In the genomic region with DNA sequence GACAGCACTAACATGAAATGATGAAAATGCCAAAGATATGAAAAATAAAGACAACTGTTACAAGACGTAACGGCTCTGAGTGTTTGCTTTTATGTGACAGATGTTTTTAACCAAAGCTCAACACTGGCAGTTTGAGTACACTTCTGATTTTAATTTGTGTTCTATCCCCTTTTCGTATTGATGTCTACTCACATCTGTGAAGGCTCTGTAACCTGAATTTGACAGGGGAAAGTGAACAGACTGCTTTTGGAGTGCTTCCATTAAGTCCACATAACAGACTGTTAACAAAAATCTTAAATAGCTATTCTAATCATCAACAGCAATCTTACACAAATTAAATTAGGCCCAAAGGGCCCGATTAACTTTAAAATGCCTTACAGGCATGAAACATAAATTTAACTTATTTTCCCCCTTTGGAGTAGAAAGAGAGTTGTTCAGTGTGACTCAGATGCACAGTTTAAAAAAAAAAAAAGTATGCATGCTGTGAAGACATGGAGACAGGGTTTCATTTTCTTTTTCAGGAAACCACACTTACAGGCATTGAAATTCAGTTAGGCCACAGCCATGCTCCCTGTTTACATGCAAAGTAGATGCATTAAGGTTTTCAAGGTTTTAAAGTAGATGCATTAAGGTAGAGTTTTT, we compare ENCODE assay signal across 9 cellular contexts. TPM values are rescaled to one million over a fixed set of nuclear protein-coding genes. Genes with fewer than 3 reads are reported as not detected.
DNase-seq lines count a peak whose midpoint lies in the region; ATAC-seq lines count a peak whose summit lies in the region.
"Had no signal": no experiment of that assay in that cellular context is flagged by ENCODE, and none has a peak within 500 bp of the region (broad histone marks: within the 10 kb centered on the region; RNA-seq: fewer than 3 reads in every experiment).

No MANE protein-coding gene starts in this region.

- H3K36me3 Mint-ChIP-seq in immature natural killer cell = peaks cover 0 to 4% (median 0%) of the 10 kb centered on the region in 3 donors

- H3K9me3 Mint-ChIP-seq in immature natural killer cell = no peaks in the 10 kb centered on the region
- H3K9me3 Mint-ChIP-seq: dendritic cell treated with granulocyte-macrophage colony-stimulating factor and Interleukin-4, amounts not matched to agents 40 ng/mL and 50 ng/mL, for 4 days had no signal

- ATAC-seq in GM19025 (IDR thresholded peaks at IDR 0.05; ENCODE audit: low read depth, unreplicated experiment) = peak; percentile 86
- peak; percentile 82 for ATAC-seq in HG03135 (IDR thresholded peaks at IDR 0.05; ENCODE audit: unreplicated experiment)

- peaks cover 0 to 5% (median 4%) of the 10 kb centered on the region in 3 donors for H3K27me3 Mint-ChIP-seq in immature natural killer cell (ENCODE audit: low read depth in 3 of 3)
- H3K27me3 Mint-ChIP-seq: dendritic cell treated with granulocyte-macrophage colony-stimulating factor and Interleukin-4, amounts not matched to agents 40 ng/mL and 50 ng/mL, for 4 days had no signal

- H3K4me1 Mint-ChIP-seq in immature natural killer cell = peaks cover 29 to 41% of the 10 kb centered on the region in 2 donors

- DNase-seq in AML-193 (lab: John Stamatoyannopoulos, UW) (peak; percentile 80 to 82), RPMI8226 (peak; percentile 51), immature natural killer cell (peak; percentile 55 to 60 (median 56)), NCI-H1048 (lab: John Stamatoyannopoulos, UW) (no peak), mucosa of gallbladder (ENCODE audit: low spot score) (no peak), SW480 (ENCODE audit: low spot score) (no peak)

- peak overlapping the region; percentile 63 to 82 (median 76) for H3K4me3 Mint-ChIP-seq in immature natural killer cell
- H3K4me3 Mint-ChIP-seq: dendritic cell treated with granulocyte-macrophage colony-stimulating factor and Interleukin-4, amounts not matched to agents 40 ng/mL and 50 ng/mL, for 4 days had no signal

- peak overlapping the region; percentile 80 to 96 (median 91) for H3K27ac Mint-ChIP-seq in immature natural killer cell
- H3K27ac Mint-ChIP-seq: dendritic cell treated with granulocyte-macrophage colony-stimulating factor and Interleukin-4, amounts not matched to agents 40 ng/mL and 50 ng/mL, for 4 days had no signal

RNA-seq across cellular contexts. Expression of a gene that starts 16.3 kb away (rescaled TPM):
- polyA plus RNA-seq in immature natural killer cell = 10 to 100 TPM; 52.9 to 70.5 (median 66.5) TPM
- 29.8 TPM for total RNA-seq in mucosa of gallbladder

RNA-seq across cellular contexts. Expression of a gene that starts 49.8 kb away (rescaled TPM):
- not detected for polyA plus RNA-seq in immature natural killer cell
- 0.60 TPM for total RNA-seq in mucosa of gallbladder

Comparison
In these comparisons a context has a peak if more than half of its experiments do, and no peak if none do; other contexts are left out.
1. DNase-seq: peak in AML-193 (2 of 2), RPMI8226 (single experiment) and immature natural killer cell (3 of 3); none in NCI-H1048 (single experiment), mucosa of gallbladder (single experiment) and SW480 (single experiment).